ENCODE assay signal across 8 cellular contexts in genomic region chr16:69754143-69754468, GRCh38. TPM values are rescaled to one million over a fixed set of nuclear protein-coding genes. Genes with fewer than 3 reads are reported as not detected.
DNase-seq lines count a peak whose midpoint lies in the region; ATAC-seq and TF ChIP-seq lines count a peak whose summit lies in the region.

No MANE protein-coding gene starts in this region.

- H3K4me3 ChIP-seq in AG09309 (ENCODE audit: control insufficient read depth, low read depth, low read length) = peak overlapping the region; percentile 100
- H3K4me3 ChIP-seq in coronary artery = peak overlapping the region; percentile 90
- peak overlapping the region; percentile 91 for H3K4me3 ChIP-seq in naive thymus-derived CD4-positive, alpha-beta T cell (ENCODE audit: low read length)

- H3K27ac Mint-ChIP-seq in naive thymus-derived CD4-positive, alpha-beta T cell = peak overlapping the region; percentile 92 to 100 (median 98)

- intact Hi-C loops in naive thymus-derived CD4-positive, alpha-beta T cell (cut with micrococcal nuclease) = loop anchor here (1.0 to 10.0 kb wide), 9 partner anchors 8 to 415 kb away; partner anchors contain the start of genes CYB5B (in 2 of the 2), NQO1 (in 2 of the 2), TERF2 (in 2 of the 2) and WWP2 (in 2 of the 2)

- H3K4me1 Mint-ChIP-seq in naive thymus-derived CD4-positive, alpha-beta T cell = peaks cover 23 to 36% (median 27%) of the 10 kb centered on the region in 7 donors

- TF ChIP-seq CTCF in AG09309 (IDR thresholded peaks at IDR 0.05; ENCODE audit: control insufficient read depth, insufficient read depth, low read depth, low read length, missing control alignments) (no peak), coronary artery (IDR thresholded peaks at IDR 0.05) (no peak)

- POLR2A ChIA-PET in naive thymus-derived CD4-positive, alpha-beta T cell (lab: Charles Lee) = interaction anchor here (0.5 to 3.7 kb wide), 14 partner anchors 9 to 358 kb away, joined by 3 to 49 read pairs (median 4); partner anchors contain the start of genes NQO1 and WWP2

- peak overlapping the region; percentile 98 to 100 (median 100) for H3K4me3 Mint-ChIP-seq in naive thymus-derived CD4-positive, alpha-beta T cell

- CTCF ChIA-PET in naive thymus-derived CD4-positive, alpha-beta T cell (lab: Charles Lee) = interaction anchor here (0.5 to 3.0 kb wide), 16 partner anchors 8 to 359 kb away, joined by 3 to 43 read pairs (median 4); partner anchors contain the start of gene NQO1

- H3K9me3 ChIP-seq in KOPT-K1 (ENCODE audit: insufficient read depth, low read length, poor library complexity, severe bottlenecking) = no peaks in the 10 kb centered on the region
- no peaks in the 10 kb centered on the region for H3K9me3 ChIP-seq in naive thymus-derived CD4-positive, alpha-beta T cell (ENCODE audit: control insufficient read depth in 2 of 3, low read length in 3 of 3)

- H3K9me3 Mint-ChIP-seq in naive thymus-derived CD4-positive, alpha-beta T cell = peaks cover 0 to 2% (median 0%) of the 10 kb centered on the region in 11 donors

- no peak for DNase-seq in AG09309 (ENCODE audit: low read depth)
- no peak for DNase-seq in coronary artery (ENCODE audit: low spot score)
- no peak for DNase-seq in naive thymus-derived CD4-positive, alpha-beta T cell
- DNase-seq in HuH-7.5 (ENCODE audit: low spot score) = no peak
- no peak for DNase-seq in T1000 (lab: John Stamatoyannopoulos, UW)
- no peak for DNase-seq in Kasumi-1 (lab: John Stamatoyannopoulos, UW)

- H3K4me1 ChIP-seq in naive thymus-derived CD4-positive, alpha-beta T cell (ENCODE audit: control insufficient read depth in 2 of 2, insufficient read depth in 2 of 2, low read length in 2 of 2) = peaks cover 13 to 17% of the 10 kb centered on the region in 2 donors

- no peak for ATAC-seq in naive thymus-derived CD4-positive, alpha-beta T cell
- no peak for ATAC-seq in GM18858 (IDR thresholded peaks at IDR 0.05; ENCODE audit: unreplicated experiment)

- no peaks in the 10 kb centered on the region for H3K27me3 ChIP-seq in naive thymus-derived CD4-positive, alpha-beta T cell (ENCODE audit: control insufficient read depth in 2 of 2, insufficient read depth in 2 of 2, low read length in 2 of 2)

- peaks cover 0 to 7% (median 0%) of the 10 kb centered on the region in 5 donors for H3K27me3 Mint-ChIP-seq in naive thymus-derived CD4-positive, alpha-beta T cell

- peak overlapping the region; percentile 86 for H3K27ac ChIP-seq in KOPT-K1 (ENCODE audit: low read depth, low read length, poor library complexity, severe bottlenecking)
- H3K27ac ChIP-seq in coronary artery = peak overlapping the region in 1 of 2 donors; percentile 75
- peak overlapping the region; percentile 89 for H3K27ac ChIP-seq in naive thymus-derived CD4-positive, alpha-beta T cell (ENCODE audit: low read depth, low read length)

- H3K36me3 Mint-ChIP-seq in naive thymus-derived CD4-positive, alpha-beta T cell = peaks cover 3 to 24% (median 8%) of the 10 kb centered on the region in 5 donors

- H3K36me3 ChIP-seq in KOPT-K1 (ENCODE audit: insufficient read depth, low read length) = peaks cover 39% of the 10 kb centered on the region
- peaks cover 4 to 30% (median 7%) of the 10 kb centered on the region in 3 experiments for H3K36me3 ChIP-seq in naive thymus-derived CD4-positive, alpha-beta T cell (ENCODE audit: control insufficient read depth in 2 of 3, insufficient read depth in 3 of 3, low read length in 3 of 3)

RNA-seq across cellular contexts. Expression of gene NOB1, which starts 0.6 kb away (rescaled TPM):
- total RNA-seq in naive thymus-derived CD4-positive, alpha-beta T cell = 10 to 100 TPM; 24.1 to 72.8 (median 45.0) TPM
- 10 to 100 TPM; 46.5 to 70.4 TPM for polyA plus RNA-seq in naive thymus-derived CD4-positive, alpha-beta T cell

RNA-seq across cellular contexts. Expression of gene WWP2, which starts 8.0 kb away (rescaled TPM):
- 10 to 100 TPM; 58.4 to 81.3 (median 72.1) TPM for total RNA-seq in naive thymus-derived CD4-positive, alpha-beta T cell
- 10 to 100 TPM; 29.2 to 51.4 TPM for polyA plus RNA-seq in naive thymus-derived CD4-positive, alpha-beta T cell

RNA-seq across cellular contexts. Expression of gene NQO1, which starts 27.7 kb away (rescaled TPM):
- total RNA-seq in naive thymus-derived CD4-positive, alpha-beta T cell = 10 to 100 TPM in 1 of 5 experiments, 1 to 10 TPM in 4; 1.7 to 27.3 (median 3.2) TPM
- 1 to 10 TPM; 2.2 to 5.3 TPM for polyA plus RNA-seq in naive thymus-derived CD4-positive, alpha-beta T cell
